Comparison of ENCODE assay signal across 1 cellular context in genomic region chr16:28873543-28874201, GRCh38.
TF ChIP-seq lines count a peak whose summit lies in the region.

No MANE protein-coding gene starts in this region.

TF ChIP-seq in GM23338, 12 proteins besides CTCF, POLR2A, EP300 and RAD21 (continued from another document):
- TF ChIP-seq ZNF462 (CRISPR knock-in tag; IDR thresholded peaks at IDR 0.05) (no peak), CREB1 (CRISPR knock-in tag; IDR thresholded peaks at IDR 0.05; ENCODE audit: low read depth) (no peak), JUNB (IDR thresholded peaks at IDR 0.05; ENCODE audit: unreplicated experiment) (no peak), REST (IDR thresholded peaks at IDR 0.05; ENCODE audit: unreplicated experiment) (no peak)
